Comparison of ENCODE assay signal across 15 cellular contexts in genomic region chr14:87133073-87133815, GRCh38.
DNase-seq lines count a peak whose midpoint lies in the region; ATAC-seq and TF ChIP-seq lines count a peak whose summit lies in the region.
"Had no signal": no experiment of that assay in that cellular context is flagged by ENCODE, and none has a peak within 500 bp of the region (broad histone marks: within the 10 kb centered on the region; RNA-seq: fewer than 3 reads in every experiment).

No MANE protein-coding gene starts in this region.

- no peaks in the 10 kb centered on the region for H4K20me1 ChIP-seq in hepatocyte (ENCODE audit: insufficient read depth, poor library complexity, severe bottlenecking)
- H4K20me1 ChIP-seq: BLaER1 treated with 17β-estradiol and CSF1 and Interleukin-3, amounts not matched to agents 10 nM and 100 nM had no signal

- WGBS in hepatocyte (ENCODE audit: low lambda C conversion rate, missing lambda C conversion rate): 65% methylated on average over 4 of the region's 4 CpGs
- WGBS in prostate gland: 51% methylated on average over 4 of the region's 4 CpGs

- H3K4me2 ChIP-seq in hepatocyte: no peak overlapping the region

- H3K9me2 ChIP-seq in hepatocyte (replicated peaks; ENCODE audit: insufficient read depth): no peaks in the 10 kb centered on the region

- TF ChIP-seq POLR2A in prostate gland (IDR thresholded peaks at IDR 0.05): no peak

- POLR2A ChIA-PET in naive thymus-derived CD4-positive, alpha-beta T cell (lab: Charles Lee): no interaction called here

- H3K4me3 Mint-ChIP-seq in stimulated activated naive B cell treated with anti-CD40 and anti-IgM and Interleukin-4, amounts not matched to agents 10 μg/mL and 1 μg/mL and 100 μg/mL, for 72 hours: no peak overlapping the region
- no peak overlapping the region for H3K4me3 Mint-ChIP-seq in naive thymus-derived CD4-positive, alpha-beta T cell
- H3K4me3 Mint-ChIP-seq: activated CD4-positive, alpha-beta memory T cell treated with anti-CD3 and anti-CD28 coated beads for 36 hours; activated naive CD4-positive, alpha-beta T cell treated with anti-CD3 and anti-CD28 coated beads for 36 hours; type B pancreatic cell had no signal

- intact Hi-C loops in prostate gland (cut with DNase I): no loop called here
- intact Hi-C loops in naive thymus-derived CD4-positive, alpha-beta T cell (cut with micrococcal nuclease): no loop called here

- no peaks in the 10 kb centered on the region for H3K4me1 Mint-ChIP-seq in stimulated activated naive B cell treated with anti-CD40 and anti-IgM and Interleukin-4, amounts not matched to agents 10 μg/mL and 1 μg/mL and 100 μg/mL, for 72 hours
- H3K4me1 Mint-ChIP-seq in naive thymus-derived CD4-positive, alpha-beta T cell: no peaks in the 10 kb centered on the region

- TF ChIP-seq CTCF in hepatocyte (IDR thresholded peaks at IDR 0.05; ENCODE audit: poor library complexity): no peak
- no peak for TF ChIP-seq CTCF in prostate gland (IDR thresholded peaks at IDR 0.05)

- DNase-seq in ACHN (peak; percentile 45), HK-2 (ENCODE audit: unreplicated experiment) (peak; percentile 2), astrocyte of the hippocampus (ENCODE audit: low read depth, low spot score) (peak; percentile 20), hepatocyte (ENCODE audit: low spot score) (peak; percentile 20), prostate gland (ENCODE audit: low spot score) (no peak)
- DNase-seq in stimulated activated naive B cell treated with anti-CD40 and anti-IgM and Interleukin-4, amounts not matched to agents 10 μg/mL and 1 μg/mL and 100 μg/mL, for 72 hours: no peak
- no peak for DNase-seq in naive thymus-derived CD4-positive, alpha-beta T cell
- DNase-seq: activated CD4-positive, alpha-beta memory T cell treated with anti-CD3 and anti-CD28 coated beads for 36 hours; activated naive CD4-positive, alpha-beta T cell treated with anti-CD3 and anti-CD28 coated beads for 36 hours; NCI-H510A treated with DMSO at 0.1 percent for 48 hours; small intestine had no signal

- no peak for ATAC-seq in HG02610 (IDR thresholded peaks at IDR 0.05; ENCODE audit: unreplicated experiment)
- ATAC-seq in stimulated activated naive B cell treated with anti-CD40 and anti-IgM and Interleukin-4, amounts not matched to agents 10 μg/mL and 1 μg/mL and 100 μg/mL, for 72 hours (replicated peaks): no peak
- ATAC-seq in naive thymus-derived CD4-positive, alpha-beta T cell: no peak

- no peaks in the 10 kb centered on the region for H3K9me3 ChIP-seq in hepatocyte (ENCODE audit: low read depth)
- H3K9me3 ChIP-seq in prostate gland: no peaks in the 10 kb centered on the region
- no peaks in the 10 kb centered on the region for H3K9me3 ChIP-seq in naive thymus-derived CD4-positive, alpha-beta T cell (ENCODE audit: control insufficient read depth in 2 of 3, low read length in 3 of 3)
- H3K9me3 ChIP-seq: BLaER1 treated with 17β-estradiol and CSF1 and Interleukin-3, amounts not matched to agents 10 nM and 100 nM had no signal

- H3K4me1 ChIP-seq in hepatocyte (ENCODE audit: insufficient read depth) (no peaks in the 10 kb centered on the region), prostate gland (replicated peaks) (no peaks in the 10 kb centered on the region)
- H3K4me1 ChIP-seq in naive thymus-derived CD4-positive, alpha-beta T cell (ENCODE audit: control insufficient read depth in 2 of 2, insufficient read depth in 2 of 2, low read length in 2 of 2): no peaks in the 10 kb centered on the region

- H3K27ac ChIP-seq in hepatocyte (peak overlapping the region; percentile 28), prostate gland (no peak overlapping the region)
- H3K27ac ChIP-seq in naive thymus-derived CD4-positive, alpha-beta T cell (ENCODE audit: low read depth, low read length): no peak overlapping the region
- H3K27ac ChIP-seq: coronary artery had no signal

- no peaks in the 10 kb centered on the region for H3K79me2 ChIP-seq in hepatocyte

- H3K9me3 Mint-ChIP-seq in stimulated activated naive B cell treated with anti-CD40 and anti-IgM and Interleukin-4, amounts not matched to agents 10 μg/mL and 1 μg/mL and 100 μg/mL, for 72 hours: no peaks in the 10 kb centered on the region
- H3K9me3 Mint-ChIP-seq in naive thymus-derived CD4-positive, alpha-beta T cell: peaks cover 0 to 9% (median 0%) of the 10 kb centered on the region in 11 donors
- H3K9me3 Mint-ChIP-seq: activated naive CD4-positive, alpha-beta T cell treated with anti-CD3 and anti-CD28 coated beads for 36 hours; type B pancreatic cell had no signal

- H3K27me3 ChIP-seq in hepatocyte: no peaks in the 10 kb centered on the region
- no peaks in the 10 kb centered on the region for H3K27me3 ChIP-seq in prostate gland (replicated peaks; ENCODE audit: insufficient read depth)
- H3K27me3 ChIP-seq in naive thymus-derived CD4-positive, alpha-beta T cell (ENCODE audit: control insufficient read depth in 2 of 2, insufficient read depth in 2 of 2, low read length in 2 of 2): no peaks in the 10 kb centered on the region
- H3K27me3 ChIP-seq: BLaER1 treated with 17β-estradiol and CSF1 and Interleukin-3, amounts not matched to agents 10 nM and 100 nM had no signal

- CTCF ChIA-PET in naive thymus-derived CD4-positive, alpha-beta T cell (lab: Charles Lee): no interaction called here

- no peaks in the 10 kb centered on the region for H3K27me3 Mint-ChIP-seq in stimulated activated naive B cell treated with anti-CD40 and anti-IgM and Interleukin-4, amounts not matched to agents 10 μg/mL and 1 μg/mL and 100 μg/mL, for 72 hours
- H3K27me3 Mint-ChIP-seq in naive thymus-derived CD4-positive, alpha-beta T cell: no peaks in the 10 kb centered on the region
- H3K27me3 Mint-ChIP-seq: activated CD4-positive, alpha-beta memory T cell treated with anti-CD3 and anti-CD28 coated beads for 36 hours; type B pancreatic cell had no signal

- no peak overlapping the region for H2AFZ ChIP-seq in hepatocyte

- H3K36me3 ChIP-seq in hepatocyte (replicated peaks; ENCODE audit: insufficient read depth, low read depth): no peaks in the 10 kb centered on the region
- H3K36me3 ChIP-seq in prostate gland: no peaks in the 10 kb centered on the region
- H3K36me3 ChIP-seq in naive thymus-derived CD4-positive, alpha-beta T cell (ENCODE audit: control insufficient read depth in 2 of 3, insufficient read depth in 3 of 3, low read length in 3 of 3): no peaks in the 10 kb centered on the region
- H3K36me3 ChIP-seq: BLaER1 treated with 17β-estradiol and CSF1 and Interleukin-3, amounts not matched to agents 10 nM and 100 nM had no signal

- in situ Hi-C loops in ACHN (cut with HindIII; ENCODE audit: low pct_ligation_motif_present, low pct_unique_long_range_greater_than_20kb, low sequenced_read_pairs): no loop called here

- no peaks in the 10 kb centered on the region for H3K36me3 Mint-ChIP-seq in stimulated activated naive B cell treated with anti-CD40 and anti-IgM and Interleukin-4, amounts not matched to agents 10 μg/mL and 1 μg/mL and 100 μg/mL, for 72 hours
- no peaks in the 10 kb centered on the region for H3K36me3 Mint-ChIP-seq in naive thymus-derived CD4-positive, alpha-beta T cell
- H3K36me3 Mint-ChIP-seq: activated CD4-positive, alpha-beta memory T cell treated with anti-CD3 and anti-CD28 coated beads for 36 hours; type B pancreatic cell had no signal

- no peak overlapping the region for H3K27ac Mint-ChIP-seq in stimulated activated naive B cell treated with anti-CD40 and anti-IgM and Interleukin-4, amounts not matched to agents 10 μg/mL and 1 μg/mL and 100 μg/mL, for 72 hours
- no peak overlapping the region for H3K27ac Mint-ChIP-seq in naive thymus-derived CD4-positive, alpha-beta T cell
- H3K27ac Mint-ChIP-seq: activated CD4-positive, alpha-beta memory T cell treated with anti-CD3 and anti-CD28 coated beads for 36 hours; activated naive CD4-positive, alpha-beta T cell treated with anti-CD3 and anti-CD28 coated beads for 36 hours; type B pancreatic cell had no signal

- H3K4me3 ChIP-seq in hepatocyte: no peak overlapping the region
- H3K4me3 ChIP-seq in prostate gland: no peak overlapping the region
- no peak overlapping the region for H3K4me3 ChIP-seq in naive thymus-derived CD4-positive, alpha-beta T cell (ENCODE audit: low read length)
- H3K4me3 ChIP-seq: BLaER1 treated with 17β-estradiol and CSF1 and Interleukin-3, amounts not matched to agents 10 nM and 100 nM; coronary artery had no signal

Comparison
In these comparisons a context has a peak if more than half of its experiments do, and no peak if none do; other contexts are left out.
1. DNase-seq: peak in ACHN (single experiment), HK-2 (single experiment), astrocyte of the hippocampus (single experiment) and hepatocyte (single experiment); none in stimulated activated naive B cell treated with anti-CD40 and anti-IgM and Interleukin-4, amounts not matched to agents 10 μg/mL and 1 μg/mL and 100 μg/mL, for 72 hours (single experiment), prostate gland (single experiment) and naive thymus-derived CD4-positive, alpha-beta T cell (0 of 9).